In genomic region chr17:50209472-50210248, GRCh38 we compare ENCODE assay signal across 11 cellular contexts. TPM values are rescaled to one million over a fixed set of nuclear protein-coding genes. Genes with fewer than 3 reads are reported as not detected.
A peak's percentile ranks its signal among the peaks of the same experiment; 100 is the strongest.
DNase-seq lines count a peak whose midpoint lies in the region; FAIRE-seq and TF ChIP-seq lines count a peak whose summit lies in the region.
"Had no signal": no experiment of that assay in that cellular context is flagged by ENCODE, and none has a peak within 500 bp of the region (broad histone marks: within the 10 kb centered on the region; RNA-seq: fewer than 3 reads in every experiment).

No MANE protein-coding gene starts in this region.

- H3K4me1 ChIP-seq in stomach: peaks cover 14 to 75% (median 46%) of the 10 kb centered on the region in 4 donors

- H3K27me3 ChIP-seq in H7 (ENCODE audit: control insufficient read depth, insufficient read depth, low read length) (peaks cover 5% of the 10 kb centered on the region), stomach (peaks cover 0 to 43% (median 8%) of the 10 kb centered on the region in 3 donors)

- no peak for TF ChIP-seq EP300 in stomach (IDR thresholded peaks at IDR 0.05)

- peak; percentile 90 for DNase-seq in H7
- DNase-seq in astrocyte of the cerebellum (ENCODE audit: low read depth): peak; percentile 95
- peak; percentile 100 for DNase-seq in islet precursor cell
- peak; percentile 57 for DNase-seq in stomach
- no peak for DNase-seq in RKO (ENCODE audit: low spot score)
- DNase-seq in HuH-7 (ENCODE audit: low spot score): no peak
- DNase-seq in activated CD4-positive, alpha-beta T cell treated with anti-CD3 and anti-CD28 coated beads, Interleukin-2, amount 50 U/mL, for 1 hour: no peak
- DNase-seq in GM12891 (ENCODE audit: insufficient read length, low spot score): no peak
- DNase-seq: activated CD4-positive, alpha-beta T cell treated with anti-CD3 and anti-CD28 coated beads for 48 hours had no signal

- H3K27ac ChIP-seq in stomach: peak overlapping the region; percentile 80 to 93 (median 89)

- no peak overlapping the region for H3K4me3 ChIP-seq in H7 (ENCODE audit: insufficient read depth, low read depth, low read length)
- H3K4me3 ChIP-seq in astrocyte of the cerebellum (ENCODE audit: low read depth, low read length): peak overlapping the region; percentile 22
- no peak overlapping the region for H3K4me3 ChIP-seq in stomach
- H3K4me3 ChIP-seq: HAP-1 had no signal

- 49 to 69% (median 63%) methylated on average over 16 of the region's 16 CpGs for WGBS in stomach, 5 donors

- no peaks in the 10 kb centered on the region for H3K9me3 ChIP-seq in stomach
- H3K9me3 ChIP-seq: HAP-1 had no signal

- FAIRE-seq in GM12891 (lab: Jason Lieb, UNC): no peak

- H3K36me3 ChIP-seq in H7 (replicated peaks; ENCODE audit: control insufficient read depth, insufficient read depth, low read length): no peaks in the 10 kb centered on the region
- H3K36me3 ChIP-seq in stomach: no peaks in the 10 kb centered on the region
- H3K36me3 ChIP-seq: HAP-1 had no signal

- TF ChIP-seq CTCF in astrocyte of the cerebellum (IDR thresholded peaks at IDR 0.05; ENCODE audit: low read depth, low read length, missing control alignments): no peak
- TF ChIP-seq CTCF in stomach (IDR thresholded peaks at IDR 0.05): no peak

- in situ Hi-C loops in astrocyte of the cerebellum (cut with HindIII; ENCODE audit: low sequenced_read_pairs): no loop called here

- intact Hi-C loops in stomach (cut with DNase I; ENCODE audit: low total_unique reads): no loop called here

- no peak for TF ChIP-seq POLR2A in stomach (IDR thresholded peaks at IDR 0.05)
- no peak for TF ChIP-seq POLR2A in GM12891 (IDR thresholded peaks at IDR 0.05; ENCODE audit: low read depth, low read length)

TF ChIP-seq in GM12891, 5 proteins besides CTCF, POLR2A, EP300 and RAD21:
- TF ChIP-seq PAX5 (IDR thresholded peaks at IDR 0.05; ENCODE audit: insufficient read depth, low read length, severe bottlenecking) (no peak), SPI1 (IDR thresholded peaks at IDR 0.05; ENCODE audit: low read depth, low read length) (no peak), POU2F2 (IDR thresholded peaks at IDR 0.05; ENCODE audit: low read depth, low read length) (no peak), POLR2AphosphoS5 (IDR thresholded peaks at IDR 0.05; ENCODE audit: low read depth, low read length) (no peak), TAF1 (IDR thresholded peaks at IDR 0.05; ENCODE audit: low read depth, low read length) (no peak)

RNA-seq across cellular contexts. Expression of gene COL1A1, which starts 8.2 kb away (rescaled TPM):
- total RNA-seq in H7 (2014; rRNA removed; shearing (Covaris generic)): 8.2 and 9.4 TPM in 2 replicates
- 1,000 to 10,000 TPM in 1 of 5 donors, 100 to 1,000 TPM in 3, 10 to 100 TPM in 1; 87.0 to 1,931 (median 219) TPM for total RNA-seq in stomach
- polyA plus RNA-seq in stomach: 10 to 100 TPM; 17.9 to 60.0 (median 24.9) TPM
- 6.1 TPM for polyA plus RNA-seq in GM12891 (2012; ENCODE audit: low read depth, missing spikeins)

RNA-seq across cellular contexts. Expression of gene SGCA, which starts 43.9 kb away (rescaled TPM):
- 0.52 and 1.1 TPM in 2 replicates for total RNA-seq in H7 (2014; rRNA removed; shearing (Covaris generic))
- total RNA-seq in stomach: 10 to 100 TPM in 3 of 5 donors, 1 to 10 TPM in 2; 5.4 to 89.3 (median 21.4) TPM
- 10 to 100 TPM in 1 of 3 donors, 1 to 10 TPM in 2; 6.0 to 24.3 (median 8.7) TPM for polyA plus RNA-seq in stomach
- polyA plus RNA-seq in GM12891 (2012; ENCODE audit: low read depth, missing spikeins): 1.3 TPM
- total RNA-seq: renal cortical epithelial cell had no signal

RNA-seq across cellular contexts. Expression of gene PPP1R9B, which starts 59.2 kb away (rescaled TPM):
- 15.0 and 21.1 TPM in 2 replicates for total RNA-seq in H7 (2014; rRNA removed; shearing (Covaris generic))
- 10 to 100 TPM; 11.6 to 64.2 (median 22.5) TPM for total RNA-seq in stomach
- polyA plus RNA-seq in stomach: 10 to 100 TPM; 13.1 to 28.8 (median 14.2) TPM
- polyA plus RNA-seq in GM12891 (2012; ENCODE audit: low read depth, missing spikeins): 52.5 TPM

Comparison
In these comparisons a context has a peak if more than half of its experiments do, and no peak if none do; other contexts are left out.
1. DNase-seq: peak in H7 (single experiment), astrocyte of the cerebellum (single experiment), islet precursor cell (single experiment) and stomach (single experiment); none in RKO (single experiment), HuH-7 (single experiment), activated CD4-positive, alpha-beta T cell treated with anti-CD3 and anti-CD28 coated beads, Interleukin-2, amount 50 U/mL, for 1 hour (single experiment) and GM12891 (single experiment).